ENCODE assay signal across 22 cellular contexts in the genomic region with DNA sequence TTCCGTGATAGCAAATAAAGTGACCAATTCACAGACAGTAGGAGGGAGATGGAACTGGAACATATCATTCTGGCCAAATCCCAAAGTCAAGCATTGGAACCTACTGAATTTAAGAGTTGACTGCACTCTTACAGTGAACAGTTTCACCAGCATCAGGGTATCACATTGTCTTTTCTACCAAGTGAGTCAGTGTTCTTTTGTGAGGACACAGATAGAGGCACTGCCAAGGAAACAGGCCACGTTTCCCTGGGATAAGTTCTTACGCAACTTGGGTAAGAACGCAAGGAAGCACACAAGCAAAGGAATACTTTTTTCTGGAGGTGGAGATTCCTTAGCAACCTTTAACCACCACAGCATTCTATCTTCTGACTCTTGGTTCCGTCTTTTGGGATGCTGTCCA. TPM values are rescaled to one million over a fixed set of nuclear protein-coding genes. Genes with fewer than 3 reads are reported as not detected.
A peak's percentile ranks its signal among the peaks of the same experiment; 100 is the strongest.
DNase-seq lines count a peak whose midpoint lies in the region; ATAC-seq and TF ChIP-seq lines count a peak whose summit lies in the region.
"Had no signal": no experiment of that assay in that cellular context is flagged by ENCODE, and none has a peak within 500 bp of the region (broad histone marks: within the 10 kb centered on the region; RNA-seq: fewer than 3 reads in every experiment).

No MANE protein-coding gene starts in this region.

- peak; percentile 96 to 98 for ATAC-seq in gastrocnemius medialis
- ATAC-seq: foreskin keratinocyte; stimulated activated effector memory CD8-positive, alpha-beta T cell treated with anti-CD3 and anti-CD28 coated beads, Interleukin-12 subunit alpha, Interleukin-12 subunit beta, amount 100 ng/mL, for 72 hours had no signal

- no peaks in the 10 kb centered on the region for H3K9me3 ChIP-seq in gastrocnemius medialis
- H3K9me3 ChIP-seq: sigmoid colon had no signal

- peak overlapping the region in 2 of 4 donors; percentile 23 to 43 for H3K27ac ChIP-seq in gastrocnemius medialis
- H3K27ac ChIP-seq in substantia nigra (ENCODE audit: low read depth, low read length, poor library complexity, severe bottlenecking), result no peak overlapping the region
- H3K27ac ChIP-seq: foreskin keratinocyte, sigmoid colon had no signal

- H3K27me3 ChIP-seq in gastrocnemius medialis, result no peaks in the 10 kb centered on the region
- H3K27me3 ChIP-seq: foreskin keratinocyte, sigmoid colon had no signal

- in situ Hi-C loops in gastrocnemius medialis (cut with MboI; ENCODE audit: low sequenced_read_pairs in 4 of 4), result no loop called here

- no peak for TF ChIP-seq POLR2A in gastrocnemius medialis (IDR thresholded peaks at IDR 0.05)

- intact Hi-C loops in gastrocnemius medialis (cut with DNase I; ENCODE audit: low total_unique reads), result no loop called here

- DNase-seq in HT1080 (ENCODE audit: low read depth), result peak; percentile 1
- DNase-seq in astrocyte of the hippocampus (ENCODE audit: low read depth, low spot score), result peak; percentile 23
- DNase-seq in fibroblast of the aortic adventitia (ENCODE audit: low read depth), result peak; percentile 81
- DNase-seq in gastrocnemius medialis, result peak; percentile 42 to 62
- no peak for DNase-seq in amygdala (lab: John Stamatoyannopoulos, UW)
- no peak for DNase-seq in NCI-H748 (lab: John Stamatoyannopoulos, UW; ENCODE audit: unreplicated experiment)
- DNase-seq in substantia nigra (lab: John Stamatoyannopoulos, UW), result no peak
- DNase-seq: activated B cell treated with CpG ODN at 0.5 μM for 24 hours; activated CD4-positive, alpha-beta T cell treated with anti-CD3 and anti-CD28 coated beads, Interleukin-2, amount 50 U/mL, for 48 hours; AML-193; CD8-positive, alpha-beta memory T cell; endodermal cell; foreskin keratinocyte; hypothalamus; islet precursor cell; KG1; NCI-H1048; NCI-H2081; NCI-H510A treated with DMSO at 0.1 percent for 48 hours; occipital lobe; sigmoid colon had no signal

- H3K4me3 ChIP-seq in fibroblast of the aortic adventitia (ENCODE audit: low read depth, low read length), result no peak overlapping the region
- H3K4me3 ChIP-seq in gastrocnemius medialis, result no peak overlapping the region
- H3K4me3 ChIP-seq: sigmoid colon had no signal

- TF ChIP-seq CTCF in fibroblast of the aortic adventitia (IDR thresholded peaks at IDR 0.05; ENCODE audit: insufficient read depth, low read length), result no peak
- no peak for TF ChIP-seq CTCF in gastrocnemius medialis (IDR thresholded peaks at IDR 0.05 in 4 of 5, conservative IDR thresholded peaks at IDR 0.05 in 1 of 5)

- peaks cover 0 to 18% of the 10 kb centered on the region in 2 donors for H3K4me1 ChIP-seq in gastrocnemius medialis
- H3K4me1 ChIP-seq: foreskin keratinocyte, sigmoid colon had no signal

- H3K36me3 ChIP-seq in gastrocnemius medialis, result no peaks in the 10 kb centered on the region
- H3K36me3 ChIP-seq: sigmoid colon had no signal

RNA-seq across cellular contexts. Expression of gene ENPP5, which starts 28.6 kb away (rescaled TPM):
- not detected in 2 replicates for total RNA-seq in HT1080 (2014; rRNA removed; shearing (Covaris generic))
- polyA plus RNA-seq in HT1080 (2015; cell fraction: cytosol; rRNA removed), result not detected in 2 replicates
- not detected in 2 replicates for polyA plus RNA-seq in HT1080 (2015; cell fraction: nucleus; rRNA removed)
- 0.36 and 5.3 TPM in 2 replicates for total RNA-seq in fibroblast of the aortic adventitia (ENCODE audit: low replicate concordance)
- 10 to 100 TPM in 3 of 4 donors, 1 to 10 TPM in 1; 9.9 to 28.3 (median 19.2) TPM for total RNA-seq in gastrocnemius medialis

Comparison
In these comparisons a context has a peak if more than half of its experiments do, and no peak if none do; other contexts are left out.
1. DNase-seq: peak in HT1080 (single experiment), astrocyte of the hippocampus (single experiment), fibroblast of the aortic adventitia (single experiment) and gastrocnemius medialis (2 of 2); none in amygdala (0 of 56), NCI-H748 (single experiment) and substantia nigra (0 of 49).